In genomic region chr2:241150660-241151530, GRCh38 we compare ENCODE assay signal across 6 cellular contexts. TPM values are rescaled to one million over a fixed set of nuclear protein-coding genes. Genes with fewer than 3 reads are reported as not detected.
A peak's percentile ranks its signal among the peaks of the same experiment; 100 is the strongest.
DNase-seq lines count a peak whose midpoint lies in the region; ATAC-seq and TF ChIP-seq lines count a peak whose summit lies in the region.

No MANE protein-coding gene starts in this region.

- ATAC-seq in heart left ventricle, result peak in 2 of 4 donors; percentile 23 to 28

- no peaks in the 10 kb centered on the region for H3K27me3 ChIP-seq in BE2C
- H3K27me3 ChIP-seq in OCI-LY3 (ENCODE audit: low read depth, low read length), result no peaks in the 10 kb centered on the region
- no peaks in the 10 kb centered on the region for H3K27me3 ChIP-seq in heart left ventricle

- peak overlapping the region; percentile 82 for H3K4me3 ChIP-seq in BE2C (ENCODE audit: low read depth, low read length)
- peak overlapping the region; percentile 99 for H3K4me3 ChIP-seq in OCI-LY3 (ENCODE audit: low read length)
- H3K4me3 ChIP-seq in heart left ventricle, result peak overlapping the region; percentile 69 to 100 (median 90)

- no peak for DNase-seq in BE2C
- peak in 1 of 5 donors; percentile 61 for DNase-seq in heart left ventricle
- no peak for DNase-seq in UCSD-AML1 (lab: John Stamatoyannopoulos, UW; ENCODE audit: unreplicated experiment)
- no peak for DNase-seq in NCI-H748 (lab: John Stamatoyannopoulos, UW; ENCODE audit: unreplicated experiment)

- H3K4me1 ChIP-seq in BE2C (no peaks in the 10 kb centered on the region), OCI-LY3 (ENCODE audit: low read length) (peaks cover 29% of the 10 kb centered on the region), heart left ventricle (peaks cover 0 to 23% (median 15%) of the 10 kb centered on the region in 12 donors)

- intact Hi-C loops in heart left ventricle (cut with DNase I), result loop anchor here in 3 of 10 donors (1.0 to 10.0 kb wide), 4 partner anchors 10 to 484 kb away; partner anchors contain the start of genes ATG4B (in 1 of the 3) and THAP4 (in 1 of the 3)

- TF ChIP-seq POLR2A in heart left ventricle (IDR thresholded peaks at IDR 0.05), result no peak

- H3K36me3 ChIP-seq in BE2C, result no peaks in the 10 kb centered on the region; the same call in 1 of the 2 replicates
- no peaks in the 10 kb centered on the region for H3K36me3 ChIP-seq in OCI-LY3 (replicated peaks; ENCODE audit: low read depth, low read length)
- peaks cover 0 to 24% (median 17%) of the 10 kb centered on the region in 9 donors for H3K36me3 ChIP-seq in heart left ventricle

- 0 out of 2 replicates have a peak, but pooled peaks cover 4% of the 10 kb centered on the region for H4K20me1 ChIP-seq in OCI-LY3 (ENCODE audit: insufficient read depth, low read length)

- H3K9ac ChIP-seq in OCI-LY3 (ENCODE audit: low read length), result peak overlapping the region; percentile 76

- H2AFZ ChIP-seq in OCI-LY3 (ENCODE audit: low read depth, low read length), result no peak overlapping the region

- TF ChIP-seq CTCF in BE2C (IDR thresholded peaks at IDR 0.05; ENCODE audit: low read depth, low read length) (no peak), OCI-LY3 (IDR thresholded peaks at IDR 0.05; ENCODE audit: low read depth, low read length) (no peak), heart left ventricle (IDR thresholded peaks at IDR 0.05) (no peak)

- no peaks in the 10 kb centered on the region for H3K9me3 ChIP-seq in BE2C
- H3K9me3 ChIP-seq in OCI-LY3 (ENCODE audit: insufficient read depth, low read length), result no peaks in the 10 kb centered on the region
- H3K9me3 ChIP-seq in heart left ventricle, result no peaks in the 10 kb centered on the region

- H3K4me2 ChIP-seq in OCI-LY3 (ENCODE audit: low read length), result peak overlapping the region; percentile 98

- peaks cover 67% of the 10 kb centered on the region for H3K79me2 ChIP-seq in OCI-LY3 (ENCODE audit: low read length)

- H3K27ac ChIP-seq in OCI-LY3 (ENCODE audit: low read length) (peak overlapping the region; percentile 40), heart left ventricle (peak overlapping the region; percentile 29 to 87 (median 84)), temporal lobe (ENCODE audit: low read depth, low read length) (peak overlapping the region; percentile 70)

- 7 to 13% (median 9%) methylated on average over 21 to 37 of the region's 37 CpGs for WGBS in heart left ventricle, 4 donors

RNA-seq across cellular contexts. Expression of gene PPP1R7, which starts 0.6 kb away (rescaled TPM):
- polyA plus RNA-seq in BE2C (2012; ENCODE audit: insufficient read depth, insufficient read length, low read depth), result 185 TPM
- total RNA-seq in heart left ventricle (100 to 1,000 TPM in 1 of 9 donors, 10 to 100 TPM in 8; 66.7 to 110 (median 74.7) TPM), temporal lobe (27.0 TPM)
- 100 to 1,000 TPM in 1 of 2 donors, 10 to 100 TPM in 1; 82.7 to 103 TPM for polyA plus RNA-seq in heart left ventricle

RNA-seq across cellular contexts. Expression of gene PASK, which starts 1.6 kb away (rescaled TPM):
- polyA plus RNA-seq in BE2C (2012; ENCODE audit: insufficient read depth, insufficient read length, low read depth), result 4.1 TPM
- total RNA-seq in heart left ventricle (1 to 10 TPM in 8 of 9 donors, under 1 TPM in 1; 0.60 to 6.3 (median 1.8) TPM), temporal lobe (13.8 TPM)
- polyA plus RNA-seq in heart left ventricle, result 1 to 10 TPM in 1 of 2 donors, under 1 TPM in 1; 0.84 to 1.2 TPM

RNA-seq across cellular contexts. Expression of gene ANO7, which starts 37.6 kb away (rescaled TPM):
- 2.3 TPM for polyA plus RNA-seq in BE2C (2012; ENCODE audit: insufficient read depth, insufficient read length, low read depth)
- 1 to 10 TPM in 7 of 9 donors, under 1 TPM in 2; 0.67 to 3.0 (median 1.8) TPM for total RNA-seq in heart left ventricle
- under 1 TPM; 0.69 to 0.91 TPM for polyA plus RNA-seq in heart left ventricle
- total RNA-seq in temporal lobe, result 0.25 TPM

RNA-seq across cellular contexts. Expression of gene MTERF4, which starts 48.8 kb away (rescaled TPM):
- polyA plus RNA-seq in BE2C (2012; ENCODE audit: insufficient read depth, insufficient read length, low read depth), result 117 TPM
- total RNA-seq in heart left ventricle (10 to 100 TPM; 16.4 to 29.1 (median 22.3) TPM), temporal lobe (25.3 TPM)
- 10 to 100 TPM; 23.0 to 28.7 TPM for polyA plus RNA-seq in heart left ventricle
